1 cellular context compared by ENCODE assay signal in the genomic region with DNA sequence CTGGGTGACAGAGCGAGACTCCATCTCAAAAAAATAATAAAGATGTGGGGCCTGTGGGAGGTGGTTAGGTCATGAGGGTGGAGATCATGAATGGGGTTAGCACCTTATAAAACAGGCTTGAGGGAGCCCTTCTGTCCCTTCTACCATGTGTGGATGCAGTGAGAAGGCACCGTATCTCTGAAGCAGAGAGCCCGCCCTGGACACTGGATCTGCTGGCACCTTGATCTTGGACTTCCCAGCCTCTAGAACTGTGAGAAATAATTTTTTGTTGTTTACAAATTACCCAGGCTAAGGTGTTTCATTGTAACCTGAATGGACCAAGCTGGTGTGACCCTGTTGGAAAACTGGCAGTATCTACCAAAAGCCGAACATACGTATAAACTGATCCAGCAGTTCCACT.
A peak's percentile ranks its signal among the peaks of the same experiment; 100 is the strongest.
TF ChIP-seq lines count a peak whose summit lies in the region.

No MANE protein-coding gene starts in this region.

TF ChIP-seq in HepG2, 621 proteins besides CTCF, POLR2A, EP300 and RAD21:
- TF ChIP-seq ZNF501 (CRISPR knock-in tag; IDR thresholded peaks at IDR 0.05) (no peak), ZNF564 (CRISPR knock-in tag; IDR thresholded peaks at IDR 0.05) (peak; percentile 93; the same call in 1 of the 2 replicates), ZNF605 (CRISPR knock-in tag; IDR thresholded peaks at IDR 0.05) (no peak), POLR2AphosphoS2 (IDR thresholded peaks at IDR 0.05; ENCODE audit: low read depth, low read length) (no peak), ZNF296 (CRISPR knock-in tag; conservative IDR thresholded peaks at IDR 0.05) (no peak), ZFYVE20 (CRISPR knock-in tag; IDR thresholded peaks at IDR 0.05; ENCODE audit: borderline replicate concordance, low read depth) (no peak), ZFP41 (CRISPR knock-in tag; IDR thresholded peaks at IDR 0.05; ENCODE audit: borderline replicate concordance) (no peak)
